ENCODE assay signal across 30 cellular contexts in the genomic region with DNA sequence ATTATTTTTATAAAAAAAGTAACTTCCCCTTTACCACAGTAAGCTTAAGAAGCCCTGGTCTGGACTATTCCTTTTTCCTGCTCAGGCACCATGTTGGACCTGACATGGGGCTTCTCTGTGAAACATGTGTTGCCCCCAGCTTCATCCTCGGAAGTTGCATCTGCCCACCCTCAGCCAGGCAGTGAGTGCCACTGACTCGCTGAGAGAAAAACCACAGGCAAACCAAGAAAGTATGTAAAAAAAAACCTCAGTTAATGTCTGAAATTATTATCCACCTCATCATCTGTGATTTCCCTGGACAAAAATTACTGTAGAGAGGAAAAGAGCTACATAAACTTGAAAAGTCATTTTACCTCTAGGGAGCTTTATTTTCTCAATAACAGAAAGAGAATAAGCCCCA.
"Had no signal": no experiment of that assay in that cellular context is flagged by ENCODE, and none has a peak within 500 bp of the region (broad histone marks: within the 10 kb centered on the region; RNA-seq: fewer than 3 reads in every experiment).

No MANE protein-coding gene starts in this region.

- H3K36me3 ChIP-seq: Peyer's patch had no signal

- DNase-seq: activated CD4-positive, alpha-beta T cell treated with anti-CD3 and anti-CD28 coated beads, Interleukin-2, amount 10 ng/mL, durations not matched to agents 24 days and 14 days; activated CD4-positive, alpha-beta T cell treated with anti-CD3 and anti-CD28 coated beads, Interleukin-2, amount 50 U/mL, for 4 hours; activated CD8-positive, alpha-beta T cell treated with anti-CD3 and anti-CD28 coated beads for 36 hours; activated gamma-delta T cell treated with Interleukin-2 at 50 U/mL for 16 hours; activated naive CD4-positive, alpha-beta T cell treated with anti-CD3 and anti-CD28 coated beads for 36 hours; activated T-cell treated with anti-CD3 and anti-CD28 coated beads, Interleukin-2, amount 50 U/mL, for 24 hours; anterior cingulate cortex; caudate nucleus; cerebellar nuclear complex; MM.1S; MV-4-11; NCI-H1092; NCI-H1436 treated with DMSO at 0.1 percent for 48 hours; NCI-H1694 treated with DMSO at 0.1 percent for 48 hours; NCI-H2029 treated with DMSO at 0.1 percent for 48 hours; NCI-H2107; NCI-H2171; NCI-H510A; NCI-H526; NCI-H748 treated with DMSO at 0.1 percent for 48 hours; NK-92 treated with Interleukin-12 subunit alpha and Interleukin-12 subunit beta, amount 100 ng/mL, for 24 hours; PC-3; Peyer's patch; SW 1271; T-helper 1 cell; T-helper 2 cell; T-helper 9 cell had no signal

- H3K4me3 ChIP-seq: Peyer's patch had no signal

- H3K27me3 ChIP-seq: Peyer's patch had no signal

- H3K4me1 ChIP-seq: Peyer's patch had no signal

- ATAC-seq: activated CD8-positive, alpha-beta T cell treated with anti-CD3 and anti-CD28 coated beads for 36 hours; activated naive CD4-positive, alpha-beta T cell treated with anti-CD3 and anti-CD28 coated beads, Interleukin-2, amount 50 U/mL, for 72 hours; PC-3; Right ventricle myocardium inferior had no signal

- H3K9me3 ChIP-seq: Peyer's patch had no signal

- H3K27ac ChIP-seq: Peyer's patch, RWPE1 had no signal
